9 cellular contexts compared by ENCODE assay signal in genomic region chr7:127514499-127514898, GRCh38.
A peak's percentile ranks its signal among the peaks of the same experiment; 100 is the strongest.
DNase-seq lines count a peak whose midpoint lies in the region; ATAC-seq, FAIRE-seq and TF ChIP-seq lines count a peak whose summit lies in the region.
"Had no signal": no experiment of that assay in that cellular context is flagged by ENCODE, and none has a peak within 500 bp of the region (broad histone marks: within the 10 kb centered on the region; RNA-seq: fewer than 3 reads in every experiment).

No MANE protein-coding gene starts in this region.

- TF ChIP-seq CTCF in GM12865 (IDR thresholded peaks at IDR 0.05; ENCODE audit: insufficient read depth, low read depth, low read length, missing control alignments), result peak; percentile 29
- TF ChIP-seq CTCF in activated CD8-positive, alpha-beta T cell treated with anti-CD3 and anti-CD28 coated beads for 36 hours (IDR thresholded peaks at IDR 0.05), result peak; percentile 39

- POLR2A ChIA-PET in activated CD8-positive, alpha-beta T cell treated with anti-CD3 and anti-CD28 coated beads for 36 hours (lab: Charles Lee), result no interaction called here

- intact Hi-C loops in activated CD8-positive, alpha-beta T cell treated with anti-CD3 and anti-CD28 coated beads for 36 hours (cut with micrococcal nuclease), result no loop called here

- H3K9me3 Mint-ChIP-seq in activated CD8-positive, alpha-beta T cell treated with anti-CD3 and anti-CD28 coated beads for 36 hours, result no peaks in the 10 kb centered on the region
- H3K9me3 Mint-ChIP-seq: activated naive CD4-positive, alpha-beta T cell treated with anti-CD3 and anti-CD28 coated beads, Interleukin-2, amount 50 U/mL, for 72 hours had no signal

- H3K4me3 Mint-ChIP-seq in activated CD8-positive, alpha-beta T cell treated with anti-CD3 and anti-CD28 coated beads for 36 hours, result no peak overlapping the region

- DNase-seq in GM12865 (ENCODE audit: low read depth) (peak; percentile 28), NCI-H1417 treated with DMSO at 0.1 percent for 48 hours (lab: John Stamatoyannopoulos, UW) (peak; percentile 36), iris pigment epithelial cell (ENCODE audit: low read depth) (peak; percentile 40)
- peak; percentile 3 for DNase-seq in activated CD8-positive, alpha-beta T cell treated with anti-CD3 and anti-CD28 coated beads for 36 hours
- no peak for DNase-seq in activated CD4-positive, CD25-positive, alpha-beta regulatory T cell treated with anti-CD3 and anti-CD28 coated beads, Interleukin-2, amount 50 U/mL, for 72 hours

- H3K27ac Mint-ChIP-seq in activated CD8-positive, alpha-beta T cell treated with anti-CD3 and anti-CD28 coated beads for 36 hours, result no peak overlapping the region
- H3K27ac Mint-ChIP-seq: activated naive CD4-positive, alpha-beta T cell treated with anti-CD3 and anti-CD28 coated beads, Interleukin-2, amount 50 U/mL, for 72 hours had no signal

- H3K36me3 Mint-ChIP-seq in activated CD8-positive, alpha-beta T cell treated with anti-CD3 and anti-CD28 coated beads for 36 hours (ENCODE audit: low read depth), result no peaks in the 10 kb centered on the region
- H3K36me3 Mint-ChIP-seq: activated naive CD4-positive, alpha-beta T cell treated with anti-CD3 and anti-CD28 coated beads, Interleukin-2, amount 50 U/mL, for 72 hours had no signal

- peak; percentile 53 for ATAC-seq in activated CD8-positive, alpha-beta T cell treated with anti-CD3 and anti-CD28 coated beads for 36 hours
- no peak for ATAC-seq in HG03280 (IDR thresholded peaks at IDR 0.05; ENCODE audit: unreplicated experiment)
- no peak for ATAC-seq in HG02623 (IDR thresholded peaks at IDR 0.05; ENCODE audit: unreplicated experiment)

- H3K4me3 ChIP-seq in GM12865 (ENCODE audit: low read depth, low read length), result no peak overlapping the region

- no peaks in the 10 kb centered on the region for H3K4me1 Mint-ChIP-seq in activated CD8-positive, alpha-beta T cell treated with anti-CD3 and anti-CD28 coated beads for 36 hours (ENCODE audit: low read depth)

- peaks cover 7% of the 10 kb centered on the region for H3K27me3 Mint-ChIP-seq in activated CD8-positive, alpha-beta T cell treated with anti-CD3 and anti-CD28 coated beads for 36 hours

- peak; percentile 81 for FAIRE-seq in A204.1 (lab: Jason Lieb, UNC)

- CTCF ChIA-PET in activated CD8-positive, alpha-beta T cell treated with anti-CD3 and anti-CD28 coated beads for 36 hours (lab: Charles Lee), result interaction anchor here (0.6 to 1.8 kb wide), 12 partner anchors 9 to 510 kb away, joined by 3 to 5 read pairs (median 4); no protein-coding TSS in a partner anchor
